9 cellular contexts compared by ENCODE assay signal in the genomic region with DNA sequence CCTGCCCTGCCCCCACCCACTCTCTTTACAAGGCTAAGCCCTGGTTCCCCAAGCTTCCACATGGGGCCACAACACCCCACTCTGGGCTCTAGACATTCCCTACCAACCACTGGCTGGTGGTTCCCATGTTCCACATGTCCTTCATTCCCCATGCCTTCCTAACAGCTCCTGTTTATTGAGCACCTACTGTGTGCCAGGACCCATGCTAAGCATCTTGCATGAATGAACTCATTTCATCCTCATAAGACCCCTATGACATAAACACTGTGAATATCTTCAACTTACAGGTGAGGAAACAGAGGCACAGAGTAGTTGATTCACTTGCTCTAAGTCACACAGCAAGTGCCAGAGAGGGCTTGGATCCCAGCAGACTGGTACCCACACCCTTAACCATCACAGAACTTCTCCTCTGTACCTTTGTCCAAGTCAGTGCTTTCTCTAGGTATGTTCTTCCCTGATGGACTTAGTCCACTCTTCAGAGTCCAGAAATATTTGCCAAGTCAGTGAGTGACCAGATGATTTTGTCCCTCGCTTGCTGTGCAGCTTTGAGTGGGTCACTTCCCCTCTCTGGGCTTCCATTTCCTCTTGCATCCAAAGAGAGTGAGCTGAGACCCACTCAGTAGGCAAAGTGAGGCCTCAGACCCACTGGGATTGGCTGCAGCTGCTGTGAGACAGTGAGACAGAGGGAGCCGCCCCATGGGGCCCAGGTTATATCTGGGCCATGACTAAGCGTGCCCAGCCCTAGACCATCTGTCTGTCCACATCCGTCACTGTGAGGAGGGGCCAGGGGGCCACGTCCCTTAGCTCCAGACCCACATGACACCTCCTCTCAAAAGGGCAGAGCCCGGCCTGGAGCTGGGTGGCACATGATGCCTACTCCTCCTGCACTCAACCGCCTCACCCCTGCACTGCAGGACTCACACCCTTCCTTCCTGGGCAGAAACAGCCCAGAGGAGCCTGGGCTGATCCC.
DNase-seq lines count a peak whose midpoint lies in the region; ATAC-seq and TF ChIP-seq lines count a peak whose summit lies in the region.
"Had no signal": no experiment of that assay in that cellular context is flagged by ENCODE, and none has a peak within 500 bp of the region (broad histone marks: within the 10 kb centered on the region; RNA-seq: fewer than 3 reads in every experiment).

No MANE protein-coding gene starts in this region.

- peak; percentile 47 for DNase-seq in ELF-1 (ENCODE audit: low read depth, low spot score)
- DNase-seq in NOMO-1 treated with dmso at 0.1 percent for 144 hours (lab: John Stamatoyannopoulos, UW; ENCODE audit: unreplicated experiment), result peak; percentile 90
- DNase-seq in erythroblast (lab: John Stamatoyannopoulos, UW), result peak; percentile 96 to 98
- DNase-seq in omental fat pad (ENCODE audit: low spot score), result no peak
- DNase-seq in putamen (ENCODE audit: low spot score), result no peak
- no peak for DNase-seq in GM20000 (ENCODE audit: low spot score)
- DNase-seq: activated effector memory CD4-positive, alpha-beta T cell treated with Interleukin-2 at 50 U/mL for 16 hours had no signal

- peak; percentile 29 for ATAC-seq in omental fat pad (ENCODE audit: low FRiP score)
- no peak for ATAC-seq in GM19463 (IDR thresholded peaks at IDR 0.05; ENCODE audit: unreplicated experiment)
- ATAC-seq in GM19035 (IDR thresholded peaks at IDR 0.05; ENCODE audit: unreplicated experiment), result no peak

- TF ChIP-seq POLR2A in erythroblast (IDR thresholded peaks at IDR 0.05; ENCODE audit: low read length), result peak; percentile 84

- TF ChIP-seq CTCF in omental fat pad (IDR thresholded peaks at IDR 0.05) (no peak), GM20000 (IDR thresholded peaks at IDR 0.05; ENCODE audit: extremely low read depth, missing control alignments) (no peak)

Comparison
In these comparisons a context has a peak if more than half of its experiments do, and no peak if none do; other contexts are left out.
1. DNase-seq: peak in ELF-1 (single experiment), NOMO-1 treated with dmso at 0.1 percent for 144 hours (single experiment) and erythroblast (2 of 2); none in omental fat pad (single experiment), putamen (single experiment) and GM20000 (single experiment).